Comparison of ENCODE assay signal across 19 cellular contexts in the genomic region with DNA sequence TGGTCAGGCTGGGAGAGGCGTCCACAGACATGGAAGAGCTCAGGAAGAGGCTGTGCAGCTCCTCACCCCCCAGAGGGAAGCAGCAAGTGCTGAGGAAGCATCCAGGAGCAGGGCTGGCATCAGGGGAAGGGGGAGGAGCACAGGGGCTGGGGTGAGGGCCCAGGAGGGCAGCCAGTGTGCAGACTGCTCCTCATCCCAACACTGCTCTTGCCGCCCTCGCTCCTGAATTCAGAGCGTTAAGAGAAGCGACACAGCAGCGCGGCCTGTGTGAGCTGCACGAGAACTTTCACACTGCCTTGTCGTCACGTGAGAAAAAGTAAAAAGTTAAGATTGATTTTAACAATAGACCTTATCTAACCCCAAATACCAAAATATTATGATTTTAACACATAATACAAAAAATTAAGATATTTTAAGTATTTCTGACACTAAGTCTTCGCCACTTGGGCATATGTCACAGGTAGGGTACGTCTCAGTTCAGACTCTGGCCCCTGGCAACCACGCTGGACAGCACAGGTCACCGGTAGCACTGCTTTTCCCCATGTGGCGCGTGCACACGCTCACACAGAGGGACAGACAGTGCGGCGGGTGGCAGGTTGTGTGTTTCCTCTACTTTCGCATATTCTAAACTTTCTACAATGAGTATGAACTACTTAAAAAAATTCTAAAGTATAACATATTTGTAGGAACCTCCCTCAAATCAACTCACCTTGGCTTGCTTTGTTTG. TPM values are rescaled to one million over a fixed set of nuclear protein-coding genes. Genes with fewer than 3 reads are reported as not detected.
DNase-seq lines count a peak whose midpoint lies in the region; ATAC-seq and TF ChIP-seq lines count a peak whose summit lies in the region.
"Had no signal": no experiment of that assay in that cellular context is flagged by ENCODE, and none has a peak within 500 bp of the region (broad histone marks: within the 10 kb centered on the region; RNA-seq: fewer than 3 reads in every experiment).

No MANE protein-coding gene starts in this region.

- H2AK5ac ChIP-seq in neuronal stem cell (ENCODE audit: low read depth, low read length), result no peak overlapping the region

- no peak for ATAC-seq in activated naive CD8-positive, alpha-beta T cell treated with anti-CD3 and anti-CD28 coated beads, Interleukin-2, amount 10 ng/mL, durations not matched to agents 7 days and 5 days (ENCODE audit: low read depth)

- peaks cover 0 to 3% of the 10 kb centered on the region in 2 donors for H3K9me3 ChIP-seq in neuronal stem cell (replicated peaks in 1 of 2; ENCODE audit: control insufficient read depth in 2 of 2, insufficient read depth in 1 of 2, low read depth in 1 of 2, low read length in 2 of 2)
- H3K9me3 ChIP-seq in PC-9 (ENCODE audit: insufficient read depth, low read depth), result no peaks in the 10 kb centered on the region
- H3K9me3 ChIP-seq: BLaER1 treated with 17β-estradiol and CSF1 and Interleukin-3, amounts not matched to agents 10 nM and 100 nM had no signal

- H3K27me3 Mint-ChIP-seq in T-helper 1 cell treated with Interleukin-12 subunit alpha and Interleukin-12 subunit beta and Interleukin-4 antibody, amounts not matched to agents 30 μg/mL and 1 μg/mL, for 36 hours (ENCODE audit: low read depth), result no peaks in the 10 kb centered on the region
- H3K27me3 Mint-ChIP-seq in Calu3 (ENCODE audit: unreplicated experiment), result no peaks in the 10 kb centered on the region
- no peaks in the 10 kb centered on the region for H3K27me3 Mint-ChIP-seq in activated naive CD8-positive, alpha-beta T cell treated with anti-CD3 and anti-CD28 coated beads, Interleukin-2, amount 10 ng/mL, durations not matched to agents 7 days and 5 days

- H3K23ac ChIP-seq in neuronal stem cell (ENCODE audit: low read depth, low read length, poor library complexity), result peak overlapping the region; percentile 34

- H3K14ac ChIP-seq in neuronal stem cell (ENCODE audit: low read length), result no peak overlapping the region

- H3K9me3 Mint-ChIP-seq in T-helper 1 cell treated with Interleukin-12 subunit alpha and Interleukin-12 subunit beta and Interleukin-4 antibody, amounts not matched to agents 30 μg/mL and 1 μg/mL, for 36 hours, result no peaks in the 10 kb centered on the region
- H3K9me3 Mint-ChIP-seq in Calu3 (ENCODE audit: low read depth, unreplicated experiment), result no peaks in the 10 kb centered on the region
- H3K9me3 Mint-ChIP-seq in activated naive CD8-positive, alpha-beta T cell treated with anti-CD3 and anti-CD28 coated beads, Interleukin-2, amount 10 ng/mL, durations not matched to agents 7 days and 5 days, result no peaks in the 10 kb centered on the region

- H3K27ac Mint-ChIP-seq in T-helper 1 cell treated with Interleukin-12 subunit alpha and Interleukin-12 subunit beta and Interleukin-4 antibody, amounts not matched to agents 30 μg/mL and 1 μg/mL, for 36 hours, result peak overlapping the region; percentile 67
- H3K27ac Mint-ChIP-seq in Calu3 (ENCODE audit: unreplicated experiment), result peak overlapping the region; percentile 26
- no peak overlapping the region for H3K27ac Mint-ChIP-seq in activated naive CD8-positive, alpha-beta T cell treated with anti-CD3 and anti-CD28 coated beads, Interleukin-2, amount 10 ng/mL, durations not matched to agents 7 days and 5 days

- no peak overlapping the region for H4K8ac ChIP-seq in neuronal stem cell (ENCODE audit: low read depth, low read length)

- H3K27me3 ChIP-seq in neuronal stem cell (ENCODE audit: control insufficient read depth in 3 of 3, insufficient read depth in 3 of 3, low read depth in 1 of 3, low read length in 3 of 3) (no peaks in the 10 kb centered on the region), PC-9 (ENCODE audit: insufficient read depth, low read depth) (no peaks in the 10 kb centered on the region)
- H3K27me3 ChIP-seq: BLaER1 treated with 17β-estradiol and CSF1 and Interleukin-3, amounts not matched to agents 10 nM and 100 nM; cardiac muscle cell had no signal

- H2AFZ ChIP-seq in neuronal stem cell (ENCODE audit: low read length) (no peak overlapping the region), PC-9 (no peak overlapping the region)

- H4K91ac ChIP-seq in neuronal stem cell (ENCODE audit: low read depth, low read length, poor library complexity), result no peak overlapping the region

- peaks cover 57% of the 10 kb centered on the region for H3K36me3 Mint-ChIP-seq in T-helper 1 cell treated with Interleukin-12 subunit alpha and Interleukin-12 subunit beta and Interleukin-4 antibody, amounts not matched to agents 30 μg/mL and 1 μg/mL, for 36 hours (ENCODE audit: low read depth)
- peaks cover 62% of the 10 kb centered on the region for H3K36me3 Mint-ChIP-seq in Calu3 (ENCODE audit: insufficient read depth, unreplicated experiment)
- peaks cover 34% of the 10 kb centered on the region for H3K36me3 Mint-ChIP-seq in activated naive CD8-positive, alpha-beta T cell treated with anti-CD3 and anti-CD28 coated beads, Interleukin-2, amount 10 ng/mL, durations not matched to agents 7 days and 5 days

- peaks cover 11% of the 10 kb centered on the region for H3K79me1 ChIP-seq in neuronal stem cell (ENCODE audit: low read depth, low read length)

- H3K4me3 ChIP-seq in neuronal stem cell (ENCODE audit: low read length in 2 of 2) (no peak overlapping the region), PC-9 (no peak overlapping the region)
- H3K4me3 ChIP-seq: BLaER1 treated with 17β-estradiol and CSF1 and Interleukin-3, amounts not matched to agents 10 nM and 100 nM; cardiac muscle cell had no signal

- H3K4me1 Mint-ChIP-seq in T-helper 1 cell treated with Interleukin-12 subunit alpha and Interleukin-12 subunit beta and Interleukin-4 antibody, amounts not matched to agents 30 μg/mL and 1 μg/mL, for 36 hours (ENCODE audit: low read depth), result peaks cover 7% of the 10 kb centered on the region
- H3K4me1 Mint-ChIP-seq in Calu3 (ENCODE audit: low read depth, unreplicated experiment), result no peaks in the 10 kb centered on the region
- H3K4me1 Mint-ChIP-seq in activated naive CD8-positive, alpha-beta T cell treated with anti-CD3 and anti-CD28 coated beads, Interleukin-2, amount 10 ng/mL, durations not matched to agents 7 days and 5 days, result peaks cover 16% of the 10 kb centered on the region

- H3K4me1 ChIP-seq in neuronal stem cell (ENCODE audit: control insufficient read depth in 2 of 2, insufficient read depth in 1 of 2, low read depth in 1 of 2, low read length in 2 of 2) (no peaks in the 10 kb centered on the region), PC-9 (replicated peaks; ENCODE audit: insufficient read depth) (no peaks in the 10 kb centered on the region)

- no peak overlapping the region for H3K4me3 Mint-ChIP-seq in T-helper 1 cell treated with Interleukin-12 subunit alpha and Interleukin-12 subunit beta and Interleukin-4 antibody, amounts not matched to agents 30 μg/mL and 1 μg/mL, for 36 hours
- H3K4me3 Mint-ChIP-seq in Calu3 (ENCODE audit: low read depth, unreplicated experiment), result no peak overlapping the region
- H3K4me3 Mint-ChIP-seq in activated naive CD8-positive, alpha-beta T cell treated with anti-CD3 and anti-CD28 coated beads, Interleukin-2, amount 10 ng/mL, durations not matched to agents 7 days and 5 days, result no peak overlapping the region

- H3K36me3 ChIP-seq in neuronal stem cell (replicated peaks in 1 of 2; ENCODE audit: control insufficient read depth in 2 of 2, insufficient read depth in 2 of 2, low read length in 2 of 2) (peaks cover 83 to 96% of the 10 kb centered on the region in 2 donors), PC-9 (ENCODE audit: low read depth) (no peaks in the 10 kb centered on the region)

- H4K20me1 ChIP-seq in PC-9 (ENCODE audit: insufficient read depth), result no peaks in the 10 kb centered on the region; the same call in 1 of the 2 replicates

- H3F3A ChIP-seq in PC-9 (ENCODE audit: insufficient read depth, low read depth), result peaks cover 5% of the 10 kb centered on the region; the same call in 1 of the 2 replicates

- peak overlapping the region; percentile 39 for H2BK15ac ChIP-seq in neuronal stem cell (ENCODE audit: low read length)

- in situ Hi-C loops in ACHN (cut with HindIII; ENCODE audit: low pct_ligation_motif_present, low pct_unique_long_range_greater_than_20kb, low sequenced_read_pairs), result no loop called here

- WGBS in neuronal stem cell (ENCODE audit: extremely low coverage in 2 of 2, insufficient read length in 2 of 2, insufficient replicate concordance in 1 of 2), 2 donors, result no CpG with 5 or more reads among the region's 20 CpGs

- DNase-seq in T-helper 1 cell (no peak), Calu3 (no peak), neuronal stem cell (ENCODE audit: low spot score) (no peak), amygdala (lab: John Stamatoyannopoulos, UW) (no peak), PC-9 (no peak), ACHN (no peak)
- peak; percentile 24 for DNase-seq in activated naive CD8-positive, alpha-beta T cell treated with anti-CD3 and anti-CD28 coated beads, Interleukin-2, amount 10 ng/mL, durations not matched to agents 7 days and 5 days
- DNase-seq: 8988T; effector CD8-positive, alpha-beta T cell; hippocampal formation; kidney glomerular epithelial cell; midbrain; NCI-H2081 treated with DMSO at 0.1 percent for 48 hours; NCI-H526 treated with DMSO at 0.1 percent for 48 hours; stimulated activated CD4-positive, alpha-beta T cell treated with anti-CD3 and anti-CD28 coated beads, Interleukin-4, amount 100 ng/mL, for 4 hours; trophoblast cell had no signal

- no peak overlapping the region for H3K18ac ChIP-seq in neuronal stem cell (ENCODE audit: low read length)

- no peaks in the 10 kb centered on the region for H3K9me2 ChIP-seq in PC-9 (ENCODE audit: insufficient read depth)

- H2BK12ac ChIP-seq in neuronal stem cell (ENCODE audit: low read length), result no peak overlapping the region

- no TSS peak for BruUV-seq in Calu3 (replicated peaks; lab: Mats Ljungman, UMichigan)
- BruUV-seq in PC-9 (replicated peaks; lab: Mats Ljungman, UMichigan), result no TSS peak

- POLR2A ChIA-PET in activated naive CD8-positive, alpha-beta T cell treated with anti-CD3 and anti-CD28 coated beads, Interleukin-2, amount 10 ng/mL, durations not matched to agents 7 days and 5 days (lab: Charles Lee), result interaction anchor here (0.5 to 3.0 kb wide), 3 partner anchors 8 to 371 kb away, joined by 4 to 12 read pairs (median 6); no protein-coding TSS in a partner anchor
- POLR2A ChIA-PET in PC-9 (lab: Charles Lee; ENCODE audit: unreplicated experiment), result no interaction called here

- H3K79me2 ChIP-seq in PC-9 (ENCODE audit: low read depth), result no peaks in the 10 kb centered on the region

- no peak overlapping the region for H3K4ac ChIP-seq in neuronal stem cell (ENCODE audit: low read length)

- no peak overlapping the region for H3K27ac ChIP-seq in neuronal stem cell (replicated peaks; ENCODE audit: low read length)
- H3K27ac ChIP-seq in PC-9, result no peak overlapping the region
- H3K27ac ChIP-seq: cardiac muscle cell had no signal

- intact Hi-C loops in Calu3 (cut with micrococcal nuclease; ENCODE audit: unreplicated experiment) (no loop called here), PC-9 (cut with micrococcal nuclease; ENCODE audit: unreplicated experiment) (no loop called here)

- H2BK5ac ChIP-seq in neuronal stem cell (ENCODE audit: low read length), result no peak overlapping the region

- H3K4me2 ChIP-seq in neuronal stem cell (ENCODE audit: insufficient read depth, low read length, poor library complexity, severe bottlenecking) (no peak overlapping the region), PC-9 (no peak overlapping the region)

- TF ChIP-seq CTCF in Calu3 (IDR thresholded peaks at IDR 0.05; ENCODE audit: unreplicated experiment), result no peak
- TF ChIP-seq CTCF in PC-9 (conservative IDR thresholded peaks at IDR 0.05), result no peak

- CTCF ChIA-PET in Calu3 (lab: Charles Lee) (no interaction called here), PC-9 (lab: Charles Lee) (no interaction called here)

- H2BK120ac ChIP-seq in neuronal stem cell (ENCODE audit: low read depth, low read length), result no peak overlapping the region

- peak overlapping the region; percentile 63 for H3K9ac ChIP-seq in neuronal stem cell (ENCODE audit: low read depth, low read length, poor library complexity)

RNA-seq across cellular contexts. Expression of gene NOP14, which starts 19.7 kb away (rescaled TPM):
- total RNA-seq in Calu3 (2022), result 29.1 and 29.4 TPM in 2 replicates
- total RNA-seq in activated naive CD8-positive, alpha-beta T cell treated with anti-CD3 and anti-CD28 coated beads, Interleukin-2, amount 10 ng/mL, durations not matched to agents 7 days and 5 days, result 10 to 100 TPM; 36.8 to 40.3 TPM
- 21.4 TPM for polyA plus RNA-seq in neuronal stem cell (2013, experiment 1 of 2)
- polyA plus RNA-seq in neuronal stem cell (2013, experiment 2 of 2), result 21.1 TPM
- 30.9 and 33.6 TPM in 2 replicates for total RNA-seq in PC-9 (2021)

RNA-seq across cellular contexts. Expression of gene GRK4, which starts 19.8 kb away (rescaled TPM):
- 0.80 and 1.1 TPM in 2 replicates for total RNA-seq in Calu3 (2022)
- 1 to 10 TPM; 2.4 to 3.4 TPM for total RNA-seq in activated naive CD8-positive, alpha-beta T cell treated with anti-CD3 and anti-CD28 coated beads, Interleukin-2, amount 10 ng/mL, durations not matched to agents 7 days and 5 days
- 4.2 TPM for polyA plus RNA-seq in neuronal stem cell (2013, experiment 1 of 2)
- polyA plus RNA-seq in neuronal stem cell (2013, experiment 2 of 2), result 3.7 TPM
- 3.1 and 4.4 TPM in 2 replicates for total RNA-seq in PC-9 (2021)
